ENCODE assay signal across 14 cellular contexts in genomic region chr3:135516143-135516542, GRCh38.
A peak's percentile ranks its signal among the peaks of the same experiment; 100 is the strongest.
DNase-seq lines count a peak whose midpoint lies in the region; ATAC-seq and TF ChIP-seq lines count a peak whose summit lies in the region.
"Had no signal": no experiment of that assay in that cellular context is flagged by ENCODE, and none has a peak within 500 bp of the region (broad histone marks: within the 10 kb centered on the region; RNA-seq: fewer than 3 reads in every experiment).

No MANE protein-coding gene starts in this region.

- H3K27me3 ChIP-seq in endodermal cell (ENCODE audit: control insufficient read depth, insufficient read depth, low read length, poor library complexity, severe bottlenecking) = no peaks in the 10 kb centered on the region
- H3K27me3 ChIP-seq in neural progenitor cell = no peaks in the 10 kb centered on the region
- H3K27me3 ChIP-seq: Peyer's patch had no signal

- peak; percentile 84 for TF ChIP-seq CTCF in endodermal cell (conservative IDR thresholded peaks at IDR 0.05)
- TF ChIP-seq CTCF in neural progenitor cell (IDR thresholded peaks at IDR 0.05) = peak; percentile 58

- whole genome bisulfite sequencing in endodermal cell (ENCODE audit: insufficient coverage in 1 of 2, insufficient read length in 1 of 2), 2 experiments = 45% methylated on average over 3 of the region's 3 CpGs; no CpG with 5 or more reads in 1 of the 2 experiments

- H3K9me3 Mint-ChIP-seq in endodermal cell (peaks cover 9% of the 10 kb centered on the region), neural progenitor cell (no peaks in the 10 kb centered on the region)

- H3K4me1 ChIP-seq in endodermal cell (ENCODE audit: control insufficient read depth, insufficient read depth, low read length) = no peaks in the 10 kb centered on the region
- no peaks in the 10 kb centered on the region for H3K4me1 ChIP-seq in neural progenitor cell
- H3K4me1 ChIP-seq: Peyer's patch had no signal

- H3K4me3 ChIP-seq in endodermal cell (ENCODE audit: low read length) (no peak overlapping the region), neural progenitor cell (no peak overlapping the region)
- H3K4me3 ChIP-seq: Peyer's patch had no signal

- no peaks in the 10 kb centered on the region for H3K9me3 ChIP-seq in endodermal cell (ENCODE audit: control insufficient read depth, low read length)
- no peaks in the 10 kb centered on the region for H3K9me3 ChIP-seq in neural progenitor cell (ENCODE audit: low read depth)
- H3K9me3 ChIP-seq: Peyer's patch had no signal

- DNase-seq in GM03348 (ENCODE audit: low spot score) (peak; percentile 25), NCI-H526 treated with DMSO at 0.1 percent for 48 hours (lab: John Stamatoyannopoulos, UW) (peak; percentile 3), endodermal cell (peak; percentile 81), neural progenitor cell (ENCODE audit: low spot score) (peak; percentile 49), RPMI8226 (no peak)
- DNase-seq: activated naive CD4-positive, alpha-beta T cell treated with anti-CD3 and anti-CD28 coated beads, Interleukin-2, amount 10 ng/mL, durations not matched to agents 7 days and 5 days; dermis blood vessel endothelial cell; natural killer cell; NCI-H187 treated with DMSO at 0.1 percent for 48 hours; Peyer's patch had no signal

- H3K4me3 Mint-ChIP-seq in endodermal cell (no peak overlapping the region), neural progenitor cell (no peak overlapping the region)
- H3K4me3 Mint-ChIP-seq: activated naive CD4-positive, alpha-beta T cell treated with anti-CD3 and anti-CD28 coated beads, Interleukin-2, amount 10 ng/mL, durations not matched to agents 7 days and 5 days; natural killer cell; stimulated activated naive CD8-positive, alpha-beta T cell treated with anti-CD3 and anti-CD28 coated beads, Interleukin-15, Interleukin-2, amounts not matched to agents 100 ng/mL and 50 ng/mL, for 24 hours had no signal

- no peak overlapping the region for H3K4me2 ChIP-seq in neural progenitor cell

- no peaks in the 10 kb centered on the region for H3K79me2 ChIP-seq in neural progenitor cell (ENCODE audit: low read depth)

- peak overlapping the region; percentile 13 for H2AFZ ChIP-seq in neural progenitor cell (replicated peaks)

- H3K36me3 Mint-ChIP-seq in endodermal cell (ENCODE audit: low read depth) (no peaks in the 10 kb centered on the region), neural progenitor cell (no peaks in the 10 kb centered on the region)
- H3K36me3 Mint-ChIP-seq: activated naive CD4-positive, alpha-beta T cell treated with anti-CD3 and anti-CD28 coated beads, Interleukin-2, amount 10 ng/mL, durations not matched to agents 7 days and 5 days; natural killer cell had no signal

- no peaks in the 10 kb centered on the region for H3F3A ChIP-seq in neural progenitor cell (ENCODE audit: low read depth)

- H3K9ac ChIP-seq in endodermal cell (ENCODE audit: extremely low read depth, low read length, poor library complexity, severe bottlenecking) (no peak overlapping the region), neural progenitor cell (no peak overlapping the region)

- H3K4me1 Mint-ChIP-seq in endodermal cell = peaks cover 9% of the 10 kb centered on the region
- peaks cover 3% of the 10 kb centered on the region for H3K4me1 Mint-ChIP-seq in neural progenitor cell
- H3K4me1 Mint-ChIP-seq: natural killer cell had no signal

- H3K36me3 ChIP-seq in endodermal cell (ENCODE audit: control insufficient read depth, insufficient read depth, low read length) = no peaks in the 10 kb centered on the region
- H3K36me3 ChIP-seq in neural progenitor cell = no peaks in the 10 kb centered on the region
- H3K36me3 ChIP-seq: Peyer's patch had no signal

- H3K27me3 Mint-ChIP-seq in endodermal cell (ENCODE audit: insufficient read depth) (no peaks in the 10 kb centered on the region), neural progenitor cell (ENCODE audit: insufficient read depth, low read depth) (no peaks in the 10 kb centered on the region)
- H3K27me3 Mint-ChIP-seq: activated naive CD4-positive, alpha-beta T cell treated with anti-CD3 and anti-CD28 coated beads, Interleukin-2, amount 10 ng/mL, durations not matched to agents 7 days and 5 days had no signal

- H4K20me1 ChIP-seq in neural progenitor cell (ENCODE audit: low read depth) = no peaks in the 10 kb centered on the region

- ATAC-seq in GM21825 (IDR thresholded peaks at IDR 0.05; ENCODE audit: unreplicated experiment) = no peak
- no peak for ATAC-seq in GM21717 (IDR thresholded peaks at IDR 0.05; ENCODE audit: unreplicated experiment)
- ATAC-seq in GM18867 (IDR thresholded peaks at IDR 0.05; ENCODE audit: unreplicated experiment) = no peak
- ATAC-seq: natural killer cell had no signal

- no peak overlapping the region for H3K27ac ChIP-seq in endodermal cell (ENCODE audit: low read depth, low read length)
- no peak overlapping the region for H3K27ac ChIP-seq in neural progenitor cell
- H3K27ac ChIP-seq: Peyer's patch had no signal

- H3K27ac Mint-ChIP-seq in endodermal cell (no peak overlapping the region), neural progenitor cell (no peak overlapping the region)
- H3K27ac Mint-ChIP-seq: activated naive CD4-positive, alpha-beta T cell treated with anti-CD3 and anti-CD28 coated beads, Interleukin-2, amount 10 ng/mL, durations not matched to agents 7 days and 5 days; natural killer cell; stimulated activated naive CD8-positive, alpha-beta T cell treated with anti-CD3 and anti-CD28 coated beads, Interleukin-15, Interleukin-2, amounts not matched to agents 100 ng/mL and 50 ng/mL, for 24 hours had no signal
